In genomic region chr4:184265566-184266351, GRCh38 we compare ENCODE assay signal across 8 cellular contexts. TPM values are rescaled to one million over a fixed set of nuclear protein-coding genes. Genes with fewer than 3 reads are reported as not detected.
DNase-seq lines count a peak whose midpoint lies in the region; ATAC-seq and TF ChIP-seq lines count a peak whose summit lies in the region.

No MANE protein-coding gene starts in this region.

- peak; percentile 46 for TF ChIP-seq POLR2A in GM10847 (IDR thresholded peaks at IDR 0.05; ENCODE audit: extremely low read depth, insufficient read length)

- peaks cover 4 to 5% of the 10 kb centered on the region in 2 donors for H3K36me3 Mint-ChIP-seq in activated naive CD4-positive, alpha-beta T cell treated with anti-CD3 and anti-CD28 coated beads, Interleukin-2, amount 50 U/mL, for 72 hours

- peaks cover 0 to 9% of the 10 kb centered on the region in 2 donors for H3K9me3 Mint-ChIP-seq in activated naive CD4-positive, alpha-beta T cell treated with anti-CD3 and anti-CD28 coated beads, Interleukin-2, amount 50 U/mL, for 72 hours

- ATAC-seq in HG02642 (IDR thresholded peaks at IDR 0.05; ENCODE audit: poor library complexity, unreplicated experiment) (peak; percentile 23), HG02588 (IDR thresholded peaks at IDR 0.05; ENCODE audit: unreplicated experiment) (no peak), GM18909 (IDR thresholded peaks at IDR 0.05; ENCODE audit: poor library complexity, unreplicated experiment) (no peak)
- no peak for ATAC-seq in activated naive CD4-positive, alpha-beta T cell treated with anti-CD3 and anti-CD28 coated beads, Interleukin-2, amount 50 U/mL, for 72 hours

- no peak overlapping the region for H3K27ac Mint-ChIP-seq in activated naive CD4-positive, alpha-beta T cell treated with anti-CD3 and anti-CD28 coated beads, Interleukin-2, amount 50 U/mL, for 72 hours

- DNase-seq in SHP77 (lab: John Stamatoyannopoulos, UW) (peak; percentile 67 to 88), iPS-NIHi7 (ENCODE audit: extremely low spot score) (peak; percentile 48), ecto neural progenitor cell (ENCODE audit: low spot score) (no peak)
- DNase-seq in activated naive CD4-positive, alpha-beta T cell treated with anti-CD3 and anti-CD28 coated beads, Interleukin-2, amount 50 U/mL, for 72 hours (ENCODE audit: low spot score in 2 of 2): no peak

RNA-seq across cellular contexts. Expression of gene ENPP6, which starts 48.1 kb away (rescaled TPM):
- total RNA-seq in activated naive CD4-positive, alpha-beta T cell treated with anti-CD3 and anti-CD28 coated beads, Interleukin-2, amount 50 U/mL, for 72 hours: under 1 TPM; 0.07 to 0.47 TPM

Comparison
In these comparisons a context has a peak if more than half of its experiments do, and no peak if none do; other contexts are left out.
1. DNase-seq: peak in SHP77 (2 of 2) and iPS-NIHi7 (single experiment); none in ecto neural progenitor cell (single experiment) and activated naive CD4-positive, alpha-beta T cell treated with anti-CD3 and anti-CD28 coated beads, Interleukin-2, amount 50 U/mL, for 72 hours (0 of 2).